9 cellular contexts compared by ENCODE assay signal in the genomic region with DNA sequence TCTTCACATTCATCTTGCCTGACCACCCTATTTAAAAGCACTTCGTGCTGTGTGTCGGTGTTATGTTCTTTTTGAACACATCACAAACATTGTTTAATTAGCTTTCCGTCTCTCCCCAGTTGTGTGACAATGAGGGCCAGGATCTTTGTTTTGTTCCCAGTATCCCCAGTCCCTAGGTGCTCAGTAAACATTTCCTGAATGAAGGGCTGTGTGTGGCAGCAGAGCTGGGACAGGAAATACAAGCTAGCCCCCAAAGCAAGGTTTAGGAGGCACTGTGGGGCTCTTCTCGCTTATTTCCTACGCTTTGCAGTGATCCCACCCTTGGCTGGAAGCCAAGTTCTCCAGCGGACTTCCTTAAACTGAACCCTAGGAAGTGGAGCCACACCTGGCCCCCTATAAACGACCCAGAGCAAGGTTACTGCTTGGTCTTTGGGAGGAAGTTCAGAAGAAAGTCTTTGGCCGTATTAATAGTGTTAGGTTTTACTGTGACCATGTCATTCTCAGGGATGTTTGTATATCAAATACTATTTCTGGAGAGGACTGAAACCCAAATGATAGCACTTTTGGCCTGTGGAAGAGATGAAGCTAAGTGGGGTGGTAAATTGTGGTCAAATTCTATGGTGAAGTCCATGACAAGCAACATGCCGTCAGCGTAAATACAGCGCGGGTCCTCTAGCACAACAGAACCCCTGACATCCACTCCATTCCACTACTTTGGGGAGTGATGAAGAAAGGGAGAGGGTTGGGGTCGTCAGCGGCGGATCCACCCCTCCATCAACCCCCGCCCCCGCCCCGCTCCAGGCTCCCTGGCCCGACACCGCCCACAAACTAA. TPM values are rescaled to one million over a fixed set of nuclear protein-coding genes. Genes with fewer than 3 reads are reported as not detected.
A peak's percentile ranks its signal among the peaks of the same experiment; 100 is the strongest.
DNase-seq lines count a peak whose midpoint lies in the region; ATAC-seq and TF ChIP-seq lines count a peak whose summit lies in the region.
"Had no signal": no experiment of that assay in that cellular context is flagged by ENCODE, and none has a peak within 500 bp of the region (broad histone marks: within the 10 kb centered on the region; RNA-seq: fewer than 3 reads in every experiment).

No MANE protein-coding gene starts in this region.

- peak overlapping the region; percentile 19; the same call in 1 of the 2 replicates for H3K4me3 ChIP-seq in H7 (ENCODE audit: insufficient read depth, low read depth, low read length)
- H3K4me3 ChIP-seq in Peyer's patch = peak overlapping the region; percentile 71 to 89 (median 76)
- H3K4me3 ChIP-seq in fibroblast of lung (replicated peaks in 1 of 4; ENCODE audit: control extremely low read depth in 1 of 4, insufficient read depth in 1 of 4, low read depth in 3 of 4, low read length in 4 of 4) = peak overlapping the region in 3 of 4 experiments; percentile 41 to 69 (median 45)
- peak overlapping the region; percentile 35 to 77 (median 64) for H3K4me3 ChIP-seq in gastrocnemius medialis

- no peak for TF ChIP-seq CTCF in Peyer's patch (IDR thresholded peaks at IDR 0.05)
- TF ChIP-seq CTCF in fibroblast of lung (conservative IDR thresholded peaks at IDR 0.05 in 1 of 2, IDR thresholded peaks at IDR 0.05 in 1 of 2; ENCODE audit: low read depth in 1 of 2, low read length in 2 of 2) = no peak
- TF ChIP-seq CTCF in gastrocnemius medialis (IDR thresholded peaks at IDR 0.05 in 4 of 5, conservative IDR thresholded peaks at IDR 0.05 in 1 of 5) = no peak

- H3K9me3 ChIP-seq in Peyer's patch (no peaks in the 10 kb centered on the region), fibroblast of lung (ENCODE audit: control insufficient read depth, insufficient read depth, low read depth, low read length) (no peaks in the 10 kb centered on the region), gastrocnemius medialis (no peaks in the 10 kb centered on the region)
- H3K9me3 ChIP-seq: body of pancreas had no signal

- peaks cover 0 to 19% (median 0%) of the 10 kb centered on the region in 4 donors for H3K4me1 ChIP-seq in Peyer's patch
- H3K4me1 ChIP-seq in fibroblast of lung (ENCODE audit: control insufficient read depth, extremely low read depth, insufficient read depth, low read length) = peaks cover 2% of the 10 kb centered on the region
- H3K4me1 ChIP-seq in gastrocnemius medialis = peaks cover 34 to 40% of the 10 kb centered on the region in 2 donors

- in situ Hi-C loops in gastrocnemius medialis (cut with MboI; ENCODE audit: low sequenced_read_pairs in 4 of 4) = loop anchor here (5.0 to 10.0 kb wide), 2 partner anchors 107 to 109 kb away; a partner anchor contains a TSS

- H2AFZ ChIP-seq in fibroblast of lung (ENCODE audit: low read length) = peak overlapping the region; percentile 68

- TF ChIP-seq POLR2A in Peyer's patch (IDR thresholded peaks at IDR 0.05) (no peak), gastrocnemius medialis (IDR thresholded peaks at IDR 0.05) (no peak)

- H3K27ac ChIP-seq in Peyer's patch (peak overlapping the region; percentile 38 to 86 (median 76)), fibroblast of lung (ENCODE audit: insufficient read depth, low read length) (no peak overlapping the region), gastrocnemius medialis (peak overlapping the region; percentile 81 to 89 (median 82))

- H3K79me2 ChIP-seq in fibroblast of lung (ENCODE audit: control insufficient read depth, insufficient read depth, low read length) = no peaks in the 10 kb centered on the region

- no peaks in the 10 kb centered on the region for H4K20me1 ChIP-seq in fibroblast of lung (ENCODE audit: control insufficient read depth, extremely low read depth, insufficient read depth, low read length)

- intact Hi-C loops in gastrocnemius medialis (cut with DNase I; ENCODE audit: low total_unique reads) = loop anchor here (1.0 kb wide), 1 partner anchor 17 kb away; a partner anchor contains a TSS

- peaks cover 2% of the 10 kb centered on the region for H3K27me3 ChIP-seq in H7 (ENCODE audit: control insufficient read depth, insufficient read depth, low read length)
- no peaks in the 10 kb centered on the region for H3K27me3 ChIP-seq in Peyer's patch
- H3K27me3 ChIP-seq in fibroblast of lung (ENCODE audit: control insufficient read depth, insufficient read depth, low read length) = no peaks in the 10 kb centered on the region
- H3K27me3 ChIP-seq in gastrocnemius medialis = no peaks in the 10 kb centered on the region
- H3K27me3 ChIP-seq: body of pancreas had no signal

- peak in 1 of 2 donors; percentile 2 for ATAC-seq in gastrocnemius medialis

- H3K36me3 ChIP-seq in H7 (replicated peaks; ENCODE audit: control insufficient read depth, insufficient read depth, low read length) (no peaks in the 10 kb centered on the region; the same call in 1 of the 2 replicates), Peyer's patch (no peaks in the 10 kb centered on the region), fibroblast of lung (ENCODE audit: control insufficient read depth, insufficient read depth, low read length) (no peaks in the 10 kb centered on the region), gastrocnemius medialis (no peaks in the 10 kb centered on the region)

- peak overlapping the region; percentile 81 for H3K4me2 ChIP-seq in fibroblast of lung (ENCODE audit: extremely low read depth, insufficient read depth, low read length)

- no peak for DNase-seq in H7
- peak in 1 of 3 donors; percentile 34 for DNase-seq in Peyer's patch
- DNase-seq in fibroblast of lung (ENCODE audit: low read depth in 2 of 2) = no peak
- no peak for DNase-seq in gastrocnemius medialis
- no peak for DNase-seq in NCI-H446 treated with DMSO at 0.1 percent for 48 hours (lab: John Stamatoyannopoulos, UW)
- no peak for DNase-seq in HT-29 (ENCODE audit: low spot score)
- DNase-seq in glomerular visceral epithelial cell (ENCODE audit: extremely low spot score) = no peak
- no peak for DNase-seq in GOT3 (lab: John Stamatoyannopoulos, UW)

- H3K9ac ChIP-seq in fibroblast of lung (ENCODE audit: insufficient read depth, low read length) = no peak overlapping the region

RNA-seq across cellular contexts. Expression of a gene that starts 0.6 kb away (rescaled TPM):
- total RNA-seq in H7 (2014; rRNA removed; shearing (Covaris generic)) = 18.7 and 22.8 TPM in 2 replicates
- 1 to 10 TPM; 1.8 to 7.4 (median 4.2) TPM for total RNA-seq in Peyer's patch
- 10.3 and 10.7 TPM in 2 replicates for total RNA-seq in fibroblast of lung
- 3.2 and 6.9 TPM in 2 replicates for polyA plus RNA-seq in fibroblast of lung
- 2.6 and 6.2 TPM in 2 replicates for polyA plus RNA-seq in fibroblast of lung (2012)
- 3.4 and 12.9 TPM in 2 replicates for polyA minus RNA-seq in fibroblast of lung (ENCODE audit: low replicate concordance)
- total RNA-seq in gastrocnemius medialis = 10 to 100 TPM in 1 of 4 donors, 1 to 10 TPM in 3; 2.5 to 10.5 (median 5.9) TPM
- 7.4 and 8.6 TPM in 2 replicates for total RNA-seq in HT-29 (2014; rRNA removed; shearing (Covaris generic))

RNA-seq across cellular contexts. Expression of a gene that starts 16.6 kb away (rescaled TPM):
- 2,080 and 2,249 TPM in 2 replicates for total RNA-seq in H7 (2014; rRNA removed; shearing (Covaris generic))
- total RNA-seq in Peyer's patch = 1,000 to 10,000 TPM in 1 of 4 donors, 100 to 1,000 TPM in 3; 347 to 1,065 (median 530) TPM
- total RNA-seq in fibroblast of lung = 1,754 and 2,463 TPM in 2 replicates
- polyA plus RNA-seq in fibroblast of lung = 1,911 and 1,987 TPM in 2 replicates
- polyA plus RNA-seq in fibroblast of lung (2012) = 1,928 and 1,990 TPM in 2 replicates
- 961 and 1,095 TPM in 2 replicates for polyA minus RNA-seq in fibroblast of lung (ENCODE audit: low replicate concordance)
- total RNA-seq in gastrocnemius medialis = 1,000 to 10,000 TPM in 1 of 4 donors, 100 to 1,000 TPM in 3; 772 to 1,014 (median 808) TPM
- total RNA-seq in HT-29 (2014; rRNA removed; shearing (Covaris generic)) = 1,706 and 1,805 TPM in 2 replicates

RNA-seq across cellular contexts. Expression of a gene that starts 45.3 kb away (rescaled TPM):
- total RNA-seq in H7 (2014; rRNA removed; shearing (Covaris generic)) = 17.6 and 18.0 TPM in 2 replicates
- 10 to 100 TPM; 10.7 to 32.9 (median 27.4) TPM for total RNA-seq in Peyer's patch
- 7.7 and 9.6 TPM in 2 replicates for total RNA-seq in fibroblast of lung
- 25.8 and 26.7 TPM in 2 replicates for polyA plus RNA-seq in fibroblast of lung
- 38.2 and 42.1 TPM in 2 replicates for polyA plus RNA-seq in fibroblast of lung (2012)
- polyA minus RNA-seq in fibroblast of lung (ENCODE audit: low replicate concordance) = 54.4 and 56.2 TPM in 2 replicates
- total RNA-seq in gastrocnemius medialis = 10 to 100 TPM; 11.5 to 14.8 (median 13.5) TPM
- total RNA-seq in HT-29 (2014; rRNA removed; shearing (Covaris generic)) = 25.7 and 27.4 TPM in 2 replicates

Comparison
In these comparisons a context has a peak if more than half of its experiments do, and no peak if none do; other contexts are left out.
1. H3K4me3 ChIP-seq: peak in every context shown above with its lines; median percentile 76 in Peyer's patch; 64 in gastrocnemius medialis; 45 in fibroblast of lung; 19 in H7.